In genomic region chr1:149887456-149888159, GRCh38 we compare ENCODE assay signal across 1 cellular context.
TF ChIP-seq lines count a peak whose summit lies in the region.

No MANE protein-coding gene starts in this region.

TF ChIP-seq in GM12878, 131 proteins besides CTCF, POLR2A, EP300 and RAD21 (continued from another document):
- TF ChIP-seq SKIL (IDR thresholded peaks at IDR 0.05; ENCODE audit: low read depth, poor library complexity, severe bottlenecking) (no peak), MYB (IDR thresholded peaks at IDR 0.05; ENCODE audit: borderline replicate concordance, low read depth, low read length) (no peak), USF1 (IDR thresholded peaks at IDR 0.05; ENCODE audit: borderline replicate concordance, extremely low read length, insufficient read depth, low read depth, low read length) (no peak), STAT3 (IDR thresholded peaks at IDR 0.05; ENCODE audit: low read depth, low read length) (no peak), ZBTB40 (IDR thresholded peaks at IDR 0.05; ENCODE audit: borderline replicate concordance) (peak; percentile 68; the same call in 1 of the 2 replicates), PBX3 (IDR thresholded peaks at IDR 0.05; ENCODE audit: insufficient replicate concordance, low read depth, low read length) (no peak), ZBED1 (IDR thresholded peaks at IDR 0.05; ENCODE audit: borderline replicate concordance) (peak; percentile 51), MAX (IDR thresholded peaks at IDR 0.05; ENCODE audit: low read depth, low read length) (no peak), TCF7 (IDR thresholded peaks at IDR 0.05; ENCODE audit: borderline replicate concordance) (no peak), ZNF207 (IDR thresholded peaks at IDR 0.05; ENCODE audit: borderline replicate concordance) (peak; percentile 84; the same call in 1 of the 2 replicates), SP1 (IDR thresholded peaks at IDR 0.05; ENCODE audit: low read depth, low read length) (peak; percentile 77), POU2F2 (IDR thresholded peaks at IDR 0.05; ENCODE audit: borderline replicate concordance, low read depth, low read length) (peak; percentile 89), ZBTB4 (CRISPR knock-in tag; IDR thresholded peaks at IDR 0.05) (no peak), STAT1 (conservative IDR thresholded peaks at IDR 0.05) (0 out of 2 replicates have a peak, but pooled peaks have one; percentile 46), RELA (IDR thresholded peaks at IDR 0.05; ENCODE audit: borderline replicate concordance, partially characterized antibody) (no peak), SUZ12 (IDR thresholded peaks at IDR 0.05; ENCODE audit: unreplicated experiment) (no peak), ZNF622 (IDR thresholded peaks at IDR 0.05) (no peak)
